Comparison of ENCODE assay signal across 21 cellular contexts in genomic region chr16:84790291-84790690, GRCh38. TPM values are rescaled to one million over a fixed set of nuclear protein-coding genes. Genes with fewer than 3 reads are reported as not detected.
A peak's percentile ranks its signal among the peaks of the same experiment; 100 is the strongest.
DNase-seq lines count a peak whose midpoint lies in the region; ATAC-seq, FAIRE-seq and TF ChIP-seq lines count a peak whose summit lies in the region.
"Had no signal": no experiment of that assay in that cellular context is flagged by ENCODE, and none has a peak within 500 bp of the region (broad histone marks: within the 10 kb centered on the region; RNA-seq: fewer than 3 reads in every experiment).

No MANE protein-coding gene starts in this region.

- FAIRE-seq in GM19239 (lab: Jason Lieb, UNC) = no peak
- FAIRE-seq: GM12892, H54 had no signal

- peaks cover 42% of the 10 kb centered on the region for H3K4me1 ChIP-seq in BE2C
- H3K4me1 ChIP-seq in GM23248 (ENCODE audit: insufficient read depth) = peaks cover 19% of the 10 kb centered on the region
- peaks cover 0 to 41% (median 38%) of the 10 kb centered on the region in 4 donors for H3K4me1 ChIP-seq in sigmoid colon

- H3K4me3 ChIP-seq in BE2C (ENCODE audit: low read depth, low read length) (no peak overlapping the region), GM23248 (no peak overlapping the region), sigmoid colon (no peak overlapping the region)

- DNase-seq in BE2C = peak; percentile 62
- DNase-seq in GM23248 = no peak
- DNase-seq in amniotic epithelial cell (ENCODE audit: low read depth) = peak; percentile 69
- DNase-seq in sigmoid colon = peak; percentile 17
- DNase-seq in NCI-H1694 treated with DMSO at 0.1 percent for 48 hours (lab: John Stamatoyannopoulos, UW) = no peak
- DNase-seq in GM19239 (ENCODE audit: insufficient read length, low spot score) = no peak
- DNase-seq: CD8-positive, alpha-beta memory T cell; DMS 273 treated with DMSO at 0.1 percent for 48 hours; DND-41; NCI-H1092 treated with DMSO at 0.1 percent for 48 hours; NCI-H1436; NCI-H187 treated with DMSO at 0.1 percent for 48 hours; NCI-H2171 treated with DMSO at 0.1 percent for 48 hours; NCI-H345; Right ventricle myocardium superior; RPMI8226; T-cell had no signal

- H4K20me1 ChIP-seq in GM23248 (ENCODE audit: insufficient read depth) = no peaks in the 10 kb centered on the region

- H3K27me3 ChIP-seq in BE2C (no peaks in the 10 kb centered on the region), GM23248 (replicated peaks; ENCODE audit: insufficient read depth) (no peaks in the 10 kb centered on the region), sigmoid colon (no peaks in the 10 kb centered on the region)

- H3K27ac ChIP-seq in GM23248 = no peak overlapping the region
- no peak overlapping the region for H3K27ac ChIP-seq in sigmoid colon
- H3K27ac ChIP-seq: KMS-11 had no signal

- no peaks in the 10 kb centered on the region for H3K9me2 ChIP-seq in GM23248 (ENCODE audit: insufficient read depth)

- no peaks in the 10 kb centered on the region for H3K36me3 ChIP-seq in BE2C
- H3K36me3 ChIP-seq in GM23248 (ENCODE audit: low read depth) = no peaks in the 10 kb centered on the region
- no peaks in the 10 kb centered on the region for H3K36me3 ChIP-seq in sigmoid colon

- TF ChIP-seq CTCF in BE2C (IDR thresholded peaks at IDR 0.05; ENCODE audit: low read depth, low read length) (no peak), sigmoid colon (IDR thresholded peaks at IDR 0.05) (no peak)

- no peak for ATAC-seq in HG03469 (IDR thresholded peaks at IDR 0.05; ENCODE audit: unreplicated experiment)
- ATAC-seq: T-cell had no signal

- H3K9ac ChIP-seq in GM23248 = 0 out of 2 replicates have a peak overlapping the region, but pooled peaks have one; percentile 78
- H3K9ac ChIP-seq: KMS-11 had no signal

- TF ChIP-seq POLR2A in sigmoid colon (IDR thresholded peaks at IDR 0.05) = no peak

- in situ Hi-C loops in GM23248 (cut with MboI) = no loop called here

- H3K79me2 ChIP-seq in GM23248 (ENCODE audit: insufficient read depth) = no peaks in the 10 kb centered on the region

- 93 to 97% methylated on average over 4 of the region's 4 CpGs for WGBS in GM23248 (ENCODE audit: low coverage in 1 of 2, low lambda C conversion rate in 2 of 2, missing lambda C conversion rate in 2 of 2), 2 experiments
- 94 to 98% methylated on average over 4 of the region's 4 CpGs for WGBS in sigmoid colon, 2 donors

- no peaks in the 10 kb centered on the region for H3K9me3 ChIP-seq in BE2C
- no peaks in the 10 kb centered on the region for H3K9me3 ChIP-seq in GM23248 (ENCODE audit: low read depth)
- H3K9me3 ChIP-seq in sigmoid colon = no peaks in the 10 kb centered on the region

- no peak overlapping the region for H3K4me2 ChIP-seq in GM23248 (ENCODE audit: unreplicated experiment)
- H3K4me2 ChIP-seq: KMS-11 had no signal

- H3F3A ChIP-seq in GM23248 (ENCODE audit: insufficient read depth) = peaks cover 27% of the 10 kb centered on the region

- H2AFZ ChIP-seq in GM23248 = no peak overlapping the region

- no peak for TF ChIP-seq EP300 in sigmoid colon (IDR thresholded peaks at IDR 0.05)

- intact Hi-C loops in sigmoid colon (cut with DNase I) = no loop called here

RNA-seq across cellular contexts. Expression of gene CRISPLD2, which starts 29.5 kb away (rescaled TPM):
- 0.52 TPM for polyA plus RNA-seq in BE2C (2012; ENCODE audit: insufficient read depth, insufficient read length, low read depth)
- total RNA-seq in GM23248 (2014; rRNA removed; shearing (Covaris generic)) = 36.2 and 36.3 TPM in 2 replicates
- polyA plus RNA-seq in GM23248 (2016; fragmentation: Nextera tagmentation; extraction: Ambion mirVana) (21.5 and 22.6 TPM in 2 replicates), sigmoid colon (10 to 100 TPM in 1 of 3 donors, 1 to 10 TPM in 2; 3.0 to 27.3 (median 6.0) TPM)
- total RNA-seq in sigmoid colon = 100 to 1,000 TPM; 140 to 545 (median 260) TPM

Comparison
In these comparisons a context has a peak if more than half of its experiments do, and no peak if none do; other contexts are left out.
1. DNase-seq: peak in BE2C (single experiment), amniotic epithelial cell (single experiment) and sigmoid colon (single experiment); none in GM23248 (single experiment), NCI-H1694 treated with DMSO at 0.1 percent for 48 hours (single experiment) and GM19239 (single experiment).